Comparison of ENCODE assay signal across 16 cellular contexts in the genomic region with DNA sequence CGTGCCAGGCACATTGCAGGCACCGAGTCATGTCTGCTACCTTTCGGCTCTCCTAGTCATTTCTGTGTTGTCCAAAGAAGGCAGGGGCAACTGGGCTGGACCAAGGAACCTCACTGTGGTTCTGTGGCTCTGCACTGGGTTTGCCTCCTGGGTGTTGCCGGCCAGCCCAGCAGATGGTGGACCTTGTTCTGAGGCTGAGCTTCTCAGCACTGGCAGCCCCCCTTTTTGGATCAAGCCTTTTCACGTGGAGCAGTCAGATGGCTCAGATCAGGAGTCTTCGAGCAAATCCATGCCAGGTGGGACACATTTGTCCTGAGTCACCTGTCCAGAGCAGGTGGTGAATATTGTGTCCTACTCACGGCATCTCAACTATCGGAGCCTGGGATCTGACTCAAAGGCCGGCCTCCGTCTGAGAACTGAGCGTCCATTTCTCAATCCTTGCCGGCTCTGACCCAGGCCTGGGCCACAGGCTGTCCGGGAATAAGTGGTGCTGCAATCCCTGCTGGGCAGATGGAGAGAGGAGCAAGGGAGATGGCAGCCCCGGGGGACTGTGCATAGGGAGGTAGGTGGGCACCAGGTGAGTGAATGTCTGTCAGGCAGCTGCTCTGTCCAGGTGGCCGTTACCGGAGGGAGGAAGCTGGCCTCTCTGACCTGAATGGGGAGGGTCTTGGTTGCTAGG. TPM values are rescaled to one million over a fixed set of nuclear protein-coding genes. Genes with fewer than 3 reads are reported as not detected.
DNase-seq lines count a peak whose midpoint lies in the region; ATAC-seq and TF ChIP-seq lines count a peak whose summit lies in the region.
"Had no signal": no experiment of that assay in that cellular context is flagged by ENCODE, and none has a peak within 500 bp of the region (broad histone marks: within the 10 kb centered on the region; RNA-seq: fewer than 3 reads in every experiment).

Gene IL16 (plus strand): TSS at position 304 of the 679 bp plus-strand sequence. CDS start 28,521 bp downstream, outside the sequence.

- TF ChIP-seq CTCF in uterus (IDR thresholded peaks at IDR 0.05) (no peak), mesothelial cell of epicardium (IDR thresholded peaks at IDR 0.05; ENCODE audit: unreplicated experiment) (no peak)

- no peak within 1 kb of the TSS for H3K27ac Mint-ChIP-seq in activated T-cell treated with anti-CD3 and anti-CD28 coated beads, Interleukin-2, amount 50 U/mL, for 72 hours
- no peak within 1 kb of the TSS for H3K27ac Mint-ChIP-seq in activated T-cell treated with anti-CD3 and anti-CD28 coated beads, Interleukin-2, amount 50 U/mL, for 24 hours
- H3K27ac Mint-ChIP-seq in activated T-helper 17 cell treated with anti-CD3 and anti-CD28 coated beads, Interleukin-2, amount 50 U/mL, for 72 hours, result no peak within 1 kb of the TSS
- no peak within 1 kb of the TSS for H3K27ac Mint-ChIP-seq in mesothelial cell of epicardium
- H3K27ac Mint-ChIP-seq: neural progenitor cell had no signal

- DNase-seq in activated T-cell treated with anti-CD3 and anti-CD28 coated beads, Interleukin-2, amount 50 U/mL, for 72 hours, result no peak
- DNase-seq in activated T-cell treated with anti-CD3 and anti-CD28 coated beads, Interleukin-2, amount 50 U/mL, for 24 hours, result no peak
- DNase-seq in mucosa of gallbladder (ENCODE audit: low spot score), result no peak
- DNase-seq in uterus, result no peak
- no peak for DNase-seq in ecto neural progenitor cell (ENCODE audit: low spot score)
- no peak for DNase-seq in GF-D8 (lab: John Stamatoyannopoulos, UW)
- DNase-seq in mesothelial cell of epicardium (ENCODE audit: low spot score in 2 of 2, unreplicated experiment in 2 of 2), result no peak
- DNase-seq: activated CD4-positive, alpha-beta T cell treated with anti-CD3 and anti-CD28 coated beads, Interleukin-2, amount 50 U/mL, for 48 hours; colonic mucosa; esophagus squamous epithelium; left colon; NCI-H187 treated with DMSO at 0.1 percent for 48 hours; NCI-H69; stimulated activated naive CD8-positive, alpha-beta T cell treated with anti-CD3 and anti-CD28 coated beads, Interleukin-15, Interleukin-2, amounts not matched to agents 100 U/mL and 50 U/mL, for 24 hours had no signal

- H3K4me1 ChIP-seq in uterus, result no peaks in the 10 kb centered on the region
- H3K4me1 ChIP-seq: colonic mucosa had no signal

- H3K4me1 Mint-ChIP-seq in activated T-cell treated with anti-CD3 and anti-CD28 coated beads, Interleukin-2, amount 50 U/mL, for 72 hours (ENCODE audit: low read depth), result no peaks in the 10 kb centered on the region
- H3K4me1 Mint-ChIP-seq in activated T-cell treated with anti-CD3 and anti-CD28 coated beads, Interleukin-2, amount 50 U/mL, for 24 hours (ENCODE audit: low read depth), result peaks cover 4% of the 10 kb centered on the region
- no peaks in the 10 kb centered on the region for H3K4me1 Mint-ChIP-seq in activated T-helper 17 cell treated with anti-CD3 and anti-CD28 coated beads, Interleukin-2, amount 50 U/mL, for 72 hours
- no peaks in the 10 kb centered on the region for H3K4me1 Mint-ChIP-seq in mesothelial cell of epicardium

- intact Hi-C loops in uterus (cut with DNase I; ENCODE audit: low total_unique reads), result no loop called here

- ATAC-seq in activated T-cell treated with anti-CD3 and anti-CD28 coated beads, Interleukin-2, amount 50 U/mL, for 72 hours (replicated peaks in 1 of 2), result no peak
- no peak for ATAC-seq in activated T-helper 17 cell treated with anti-CD3 and anti-CD28 coated beads, Interleukin-2, amount 50 U/mL, for 72 hours (replicated peaks)
- ATAC-seq: left colon; stimulated activated naive CD8-positive, alpha-beta T cell treated with anti-CD3 and anti-CD28 coated beads, Interleukin-15, Interleukin-2, amounts not matched to agents 100 U/mL and 50 U/mL, for 24 hours had no signal

- no peak for TF ChIP-seq POLR2A in uterus (IDR thresholded peaks at IDR 0.05)

- H3K9me3 Mint-ChIP-seq in activated T-cell treated with anti-CD3 and anti-CD28 coated beads, Interleukin-2, amount 50 U/mL, for 72 hours, result no peaks in the 10 kb centered on the region
- H3K9me3 Mint-ChIP-seq in activated T-cell treated with anti-CD3 and anti-CD28 coated beads, Interleukin-2, amount 50 U/mL, for 24 hours, result no peaks in the 10 kb centered on the region
- H3K9me3 Mint-ChIP-seq in activated T-helper 17 cell treated with anti-CD3 and anti-CD28 coated beads, Interleukin-2, amount 50 U/mL, for 72 hours, result no peaks in the 10 kb centered on the region
- no peaks in the 10 kb centered on the region for H3K9me3 Mint-ChIP-seq in mesothelial cell of epicardium
- H3K9me3 Mint-ChIP-seq: neural progenitor cell had no signal

- H3K9me3 ChIP-seq in uterus, result no peaks in the 10 kb centered on the region
- H3K9me3 ChIP-seq: colonic mucosa, esophagus squamous epithelium had no signal

- H3K27me3 Mint-ChIP-seq in activated T-cell treated with anti-CD3 and anti-CD28 coated beads, Interleukin-2, amount 50 U/mL, for 72 hours (ENCODE audit: low read depth), result peaks cover 3% of the 10 kb centered on the region
- H3K27me3 Mint-ChIP-seq in activated T-cell treated with anti-CD3 and anti-CD28 coated beads, Interleukin-2, amount 50 U/mL, for 24 hours, result peaks cover 13% of the 10 kb centered on the region
- peaks cover 21% of the 10 kb centered on the region for H3K27me3 Mint-ChIP-seq in activated T-helper 17 cell treated with anti-CD3 and anti-CD28 coated beads, Interleukin-2, amount 50 U/mL, for 72 hours
- peaks cover 51% of the 10 kb centered on the region for H3K27me3 Mint-ChIP-seq in mesothelial cell of epicardium (ENCODE audit: low read depth)

- no peak within 1 kb of the TSS for H3K27ac ChIP-seq in uterus
- H3K27ac ChIP-seq: colonic mucosa, esophagus squamous epithelium, neural progenitor cell had no signal

- H3K36me3 ChIP-seq in uterus, result no peaks in the 10 kb centered on the region
- H3K36me3 ChIP-seq: colonic mucosa, esophagus squamous epithelium, neural progenitor cell had no signal

- H3K27me3 ChIP-seq in uterus, result no peaks in the 10 kb centered on the region
- H3K27me3 ChIP-seq: colonic mucosa, neural progenitor cell had no signal

- no peak within 1 kb of the TSS for H3K4me3 ChIP-seq in uterus
- H3K4me3 ChIP-seq: colonic mucosa, esophagus squamous epithelium, neural progenitor cell had no signal

- H3K4me3 Mint-ChIP-seq in activated T-cell treated with anti-CD3 and anti-CD28 coated beads, Interleukin-2, amount 50 U/mL, for 72 hours, result no peak within 1 kb of the TSS
- H3K4me3 Mint-ChIP-seq in activated T-cell treated with anti-CD3 and anti-CD28 coated beads, Interleukin-2, amount 50 U/mL, for 24 hours, result no peak within 1 kb of the TSS
- H3K4me3 Mint-ChIP-seq in activated T-helper 17 cell treated with anti-CD3 and anti-CD28 coated beads, Interleukin-2, amount 50 U/mL, for 72 hours, result no peak within 1 kb of the TSS
- no peak within 1 kb of the TSS for H3K4me3 Mint-ChIP-seq in mesothelial cell of epicardium
- H3K4me3 Mint-ChIP-seq: neural progenitor cell had no signal

- H3K36me3 Mint-ChIP-seq in activated T-cell treated with anti-CD3 and anti-CD28 coated beads, Interleukin-2, amount 50 U/mL, for 72 hours (ENCODE audit: insufficient read depth in 2 of 2), result no peaks in the 10 kb centered on the region
- H3K36me3 Mint-ChIP-seq in activated T-cell treated with anti-CD3 and anti-CD28 coated beads, Interleukin-2, amount 50 U/mL, for 24 hours (ENCODE audit: low read depth), result no peaks in the 10 kb centered on the region
- no peaks in the 10 kb centered on the region for H3K36me3 Mint-ChIP-seq in activated T-helper 17 cell treated with anti-CD3 and anti-CD28 coated beads, Interleukin-2, amount 50 U/mL, for 72 hours (ENCODE audit: low read depth)
- H3K36me3 Mint-ChIP-seq in mesothelial cell of epicardium, result no peaks in the 10 kb centered on the region
- H3K36me3 Mint-ChIP-seq: neural progenitor cell had no signal

RNA-seq across cellular contexts. Expression of gene IL16, which starts in this region (rescaled TPM):
- total RNA-seq in activated T-cell treated with anti-CD3 and anti-CD28 coated beads, Interleukin-2, amount 50 U/mL, for 72 hours, result 10 to 100 TPM; 50.9 to 63.2 TPM
- 10 to 100 TPM; 58.0 to 95.0 TPM for total RNA-seq in activated T-helper 17 cell treated with anti-CD3 and anti-CD28 coated beads, Interleukin-2, amount 50 U/mL, for 72 hours
- total RNA-seq in mucosa of gallbladder, result 16.5 TPM
- total RNA-seq in uterus, result 10 to 100 TPM; 16.6 to 69.2 (median 23.1) TPM
- total RNA-seq in mesothelial cell of epicardium, result 0.27 to 0.35 TPM (median 0.34 TPM) in 3 replicates

Comparison
In these comparisons a context has a peak if more than half of its experiments do, and no peak if none do; other contexts are left out.
1. RNA of gene IL16 (total RNA-seq): 58.0 to 95.0 TPM in activated T-helper 17 cell treated with anti-CD3 and anti-CD28 coated beads, Interleukin-2, amount 50 U/mL, for 72 hours, 50.9 to 63.2 TPM in activated T-cell treated with anti-CD3 and anti-CD28 coated beads, Interleukin-2, amount 50 U/mL, for 72 hours, 16.6 to 69.2 TPM in uterus and 16.5 TPM in mucosa of gallbladder (single experiment); 0.27 to 0.35 TPM in mesothelial cell of epicardium; every median in the first group is over 10 times any median in the second.